Comparison of ENCODE assay signal across 8 cellular contexts in genomic region chr22:50627452-50627913, GRCh38. TPM values are rescaled to one million over a fixed set of nuclear protein-coding genes. Genes with fewer than 3 reads are reported as not detected.
DNase-seq lines count a peak whose midpoint lies in the region; ATAC-seq and TF ChIP-seq lines count a peak whose summit lies in the region.

No MANE protein-coding gene starts in this region.

- TF ChIP-seq CTCF in AG09309 (IDR thresholded peaks at IDR 0.05; ENCODE audit: control insufficient read depth, insufficient read depth, low read depth, low read length, missing control alignments) (no peak), OCI-LY7 (conservative IDR thresholded peaks at IDR 0.05; ENCODE audit: low read length) (no peak), colonic mucosa (IDR thresholded peaks at IDR 0.05) (no peak), mesothelial cell of epicardium (IDR thresholded peaks at IDR 0.05; ENCODE audit: unreplicated experiment) (no peak), uterus (IDR thresholded peaks at IDR 0.05) (no peak)

- peak overlapping the region; percentile 20; the same call in 1 of the 2 replicates for H2AFZ ChIP-seq in OCI-LY7 (ENCODE audit: low read length)

- H4K20me1 ChIP-seq in OCI-LY7 (ENCODE audit: insufficient read depth, low read length): no peaks in the 10 kb centered on the region

- H3K4me3 ChIP-seq in AG09309 (ENCODE audit: control insufficient read depth, low read depth, low read length) (peak overlapping the region; percentile 98), OCI-LY7 (ENCODE audit: low read depth, low read length, poor library complexity, severe bottlenecking) (peak overlapping the region; percentile 93), colonic mucosa (peak overlapping the region; percentile 74), uterus (peak overlapping the region; percentile 50 to 60)

- no peaks in the 10 kb centered on the region for H3K9me3 Mint-ChIP-seq in mesothelial cell of epicardium

- POLR2A ChIA-PET in OCI-LY7 (lab: Charles Lee): no interaction called here

- DNase-seq in AG09309 (ENCODE audit: low read depth) (no peak), OCI-LY7 (ENCODE audit: low spot score) (peak; percentile 25), colonic mucosa (peak; percentile 42), mesothelial cell of epicardium (ENCODE audit: low spot score in 2 of 2, unreplicated experiment in 2 of 2) (no peak), uterus (peak in 1 of 2 donors; percentile 38), KG1 (lab: John Stamatoyannopoulos, UW) (no peak)

- no peaks in the 10 kb centered on the region for H3K79me2 ChIP-seq in OCI-LY7 (ENCODE audit: insufficient read depth, low read depth, low read length)

- H3K9me3 ChIP-seq in OCI-LY7 (ENCODE audit: low read length): no peaks in the 10 kb centered on the region
- H3K9me3 ChIP-seq in colonic mucosa: no peaks in the 10 kb centered on the region
- no peaks in the 10 kb centered on the region for H3K9me3 ChIP-seq in uterus

- no peaks in the 10 kb centered on the region for H3K27me3 Mint-ChIP-seq in mesothelial cell of epicardium (ENCODE audit: low read depth)

- TSS peak; percentile 61 for BruUV-seq in OCI-LY7 (replicated peaks; lab: Mats Ljungman, UMichigan)

- peak overlapping the region; percentile 71 for H3K4me3 Mint-ChIP-seq in mesothelial cell of epicardium

- intact Hi-C loops in OCI-LY7 (cut with micrococcal nuclease; ENCODE audit: unreplicated experiment): no loop called here
- intact Hi-C loops in colonic mucosa (cut with DNase I): no loop called here
- intact Hi-C loops in uterus (cut with DNase I; ENCODE audit: low total_unique reads): no loop called here

- no peak for TF ChIP-seq POLR2A in uterus (IDR thresholded peaks at IDR 0.05)

- H3K9me2 ChIP-seq in OCI-LY7 (ENCODE audit: insufficient read depth, low read length): no peaks in the 10 kb centered on the region

- H3K4me1 Mint-ChIP-seq in mesothelial cell of epicardium: peaks cover 24% of the 10 kb centered on the region

- peak overlapping the region; percentile 84 to 96 for H3K9ac ChIP-seq in colonic mucosa (ENCODE audit: low read depth in 2 of 2, low read length in 2 of 2)

- H3K36me3 Mint-ChIP-seq in mesothelial cell of epicardium: no peaks in the 10 kb centered on the region

- H3K36me3 ChIP-seq in OCI-LY7 (ENCODE audit: insufficient read depth, low read length) (no peaks in the 10 kb centered on the region), colonic mucosa (no peaks in the 10 kb centered on the region), uterus (no peaks in the 10 kb centered on the region)

- H3K27me3 ChIP-seq in colonic mucosa (no peaks in the 10 kb centered on the region), uterus (no peaks in the 10 kb centered on the region)

- ATAC-seq in GM21390 (IDR thresholded peaks at IDR 0.05; ENCODE audit: unreplicated experiment) (peak; percentile 8), GM19328 (IDR thresholded peaks at IDR 0.05; ENCODE audit: unreplicated experiment) (no peak)

- H3K4me1 ChIP-seq in OCI-LY7 (ENCODE audit: insufficient read depth, low read length, poor library complexity, severe bottlenecking) (peaks cover 14% of the 10 kb centered on the region), colonic mucosa (peaks cover 4% of the 10 kb centered on the region), uterus (peaks cover 3 to 6% of the 10 kb centered on the region in 2 donors)

- H3K27ac Mint-ChIP-seq in mesothelial cell of epicardium: peak overlapping the region; percentile 59

- H3K27ac ChIP-seq in OCI-LY7 (ENCODE audit: low read depth, low read length, poor library complexity, severe bottlenecking) (no peak overlapping the region), colonic mucosa (peak overlapping the region; percentile 60), uterus (peak overlapping the region; percentile 76 to 81)

- CTCF ChIA-PET in OCI-LY7 (lab: Charles Lee; ENCODE audit: unreplicated experiment): no interaction called here

- peak overlapping the region; percentile 68 for H3K4me2 ChIP-seq in OCI-LY7 (ENCODE audit: low read length)

RNA-seq across cellular contexts. Expression of gene ARSA, which starts 0.5 kb away (rescaled TPM):
- total RNA-seq in OCI-LY7 (2014; rRNA removed; shearing (Covaris generic)): 20.1 and 31.6 TPM in 2 replicates
- total RNA-seq in OCI-LY7 (2022): 34.4 and 34.8 TPM in 2 replicates
- 10 to 100 TPM; 40.6 to 61.0 TPM for total RNA-seq in colonic mucosa
- 45.2 to 51.5 TPM (median 49.9 TPM) in 3 replicates for total RNA-seq in mesothelial cell of epicardium
- total RNA-seq in uterus: 10 to 100 TPM in 2 of 4 donors, 1 to 10 TPM in 2; 5.3 to 41.6 (median 10.6) TPM

RNA-seq across cellular contexts. Expression of gene MAPK8IP2, which starts 26.9 kb away (rescaled TPM):
- 0.54 and 0.62 TPM in 2 replicates for total RNA-seq in OCI-LY7 (2014; rRNA removed; shearing (Covaris generic))
- total RNA-seq in OCI-LY7 (2022) (1.5 and 2.2 TPM in 2 replicates), colonic mucosa (1 to 10 TPM; 1.2 to 1.4 TPM), mesothelial cell of epicardium (2.8 to 3.2 TPM (median 2.8 TPM) in 3 replicates), uterus (1 to 10 TPM in 3 of 4 donors, not detected in 1; 1.7 to 6.1 (median 5.2) TPM)

RNA-seq across cellular contexts. Expression of gene CHKB, which starts 44.8 kb away (rescaled TPM):
- total RNA-seq in OCI-LY7 (2014; rRNA removed; shearing (Covaris generic)): 83.8 and 85.8 TPM in 2 replicates
- 100 and 110 TPM in 2 replicates for total RNA-seq in OCI-LY7 (2022)
- 10 to 100 TPM; 52.6 to 89.7 TPM for total RNA-seq in colonic mucosa
- total RNA-seq in mesothelial cell of epicardium: 115 to 118 TPM (median 116 TPM) in 3 replicates
- 10 to 100 TPM; 13.5 to 75.6 (median 55.2) TPM for total RNA-seq in uterus

RNA-seq across cellular contexts. Expression of gene SHANK3, which starts 45.1 kb away (rescaled TPM):
- not detected in 2 replicates for total RNA-seq in OCI-LY7 (2014; rRNA removed; shearing (Covaris generic))
- 0.07 and 0.15 TPM in 2 replicates for total RNA-seq in OCI-LY7 (2022)
- total RNA-seq in colonic mucosa: 1 to 10 TPM; 3.6 to 4.3 TPM
- 14.2 to 14.8 TPM (median 14.3 TPM) in 3 replicates for total RNA-seq in mesothelial cell of epicardium
- 100 to 1,000 TPM in 1 of 4 donors, 10 to 100 TPM in 2, 1 to 10 TPM in 1; 8.6 to 101 (median 16.9) TPM for total RNA-seq in uterus

RNA-seq across cellular contexts. Expression of gene CPT1B, which starts 49.3 kb away (rescaled TPM):
- total RNA-seq in OCI-LY7 (2014; rRNA removed; shearing (Covaris generic)): 92.6 and 101 TPM in 2 replicates
- total RNA-seq in OCI-LY7 (2022): 138 and 162 TPM in 2 replicates
- 10 to 100 TPM; 20.1 to 21.7 TPM for total RNA-seq in colonic mucosa
- 109 to 112 TPM (median 111 TPM) in 3 replicates for total RNA-seq in mesothelial cell of epicardium
- 10 to 100 TPM in 1 of 4 donors, 1 to 10 TPM in 1, under 1 TPM in 1, not detected in 1; 0.51 to 10.4 (median 7.2) TPM for total RNA-seq in uterus

Comparison
In these comparisons a context has a peak if more than half of its experiments do, and no peak if none do; other contexts are left out.
1. DNase-seq: peak in OCI-LY7 (single experiment) and colonic mucosa (single experiment); none in AG09309 (single experiment), mesothelial cell of epicardium (0 of 2) and KG1 (single experiment).
2. Peak in every context shown above with its lines, with median percentiles within 50 percentile points of each other: H3K4me3 ChIP-seq.